Comparison of ENCODE assay signal across 1 cellular context in the genomic region with DNA sequence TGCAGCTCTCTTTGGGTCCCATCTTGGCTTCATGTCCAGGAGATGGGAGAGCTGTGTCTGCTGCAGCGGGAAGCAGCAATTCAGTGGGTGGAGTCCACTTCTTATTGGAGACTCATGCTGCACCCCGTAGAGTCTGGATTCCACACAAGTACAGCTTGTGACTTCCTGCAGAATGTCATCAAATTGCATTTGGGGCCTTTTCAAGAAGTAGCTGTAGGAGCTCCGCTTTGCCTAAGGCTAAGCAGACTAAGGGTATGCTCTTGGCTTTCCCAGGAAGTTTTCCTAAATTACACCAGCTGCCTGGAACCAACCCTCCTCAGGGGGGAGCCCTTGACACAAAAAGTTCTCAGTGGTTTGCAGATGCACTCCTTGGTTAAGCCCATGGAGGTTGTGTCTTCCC.
A peak's percentile ranks its signal among the peaks of the same experiment; 100 is the strongest.
TF ChIP-seq lines count a peak whose summit lies in the region.

No MANE protein-coding gene starts in this region.

TF ChIP-seq in HepG2, 621 proteins besides CTCF, POLR2A, EP300 and RAD21:
- TF ChIP-seq STAG1 (CRISPR knock-in tag; IDR thresholded peaks at IDR 0.05) (peak; percentile 56), ARNT (IDR thresholded peaks at IDR 0.05) (no peak)
